In the genomic region with DNA sequence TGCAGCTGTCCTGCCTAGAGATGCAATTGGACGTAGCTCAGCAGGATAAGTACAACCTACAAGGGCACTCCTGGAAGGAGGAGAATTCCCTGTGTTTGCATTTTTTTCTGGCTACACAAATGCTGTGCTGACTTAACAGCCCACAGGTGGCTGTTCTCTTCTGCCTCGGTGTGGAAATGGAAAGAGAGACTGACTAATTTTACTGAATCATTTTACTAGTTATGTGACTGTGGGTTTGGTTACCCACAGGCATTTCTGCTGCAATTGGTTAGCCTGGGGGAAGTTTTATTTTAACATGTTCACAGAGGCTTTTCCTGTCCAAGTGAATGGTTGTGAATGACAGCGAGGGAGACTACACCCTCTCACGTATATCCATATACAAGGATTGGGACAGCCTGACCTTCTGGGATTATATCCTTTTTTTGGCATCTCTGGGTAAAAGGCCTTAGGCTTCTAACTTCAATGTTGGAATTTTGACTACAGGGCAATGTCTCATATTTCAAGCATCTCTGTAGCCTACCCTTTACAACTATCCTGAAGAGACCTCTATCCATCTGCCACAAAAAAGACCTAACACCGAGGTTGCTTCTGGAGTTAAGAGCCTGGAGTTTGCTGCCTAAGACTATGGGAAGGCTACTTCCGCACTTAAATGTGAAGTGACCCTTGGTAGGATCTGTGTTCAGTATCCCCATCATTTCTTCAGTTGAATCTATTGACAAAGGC, we compare ENCODE assay signal across 10 cellular contexts.
DNase-seq lines count a peak whose midpoint lies in the region; ATAC-seq and TF ChIP-seq lines count a peak whose summit lies in the region.
"Had no signal": no experiment of that assay in that cellular context is flagged by ENCODE, and none has a peak within 500 bp of the region (broad histone marks: within the 10 kb centered on the region; RNA-seq: fewer than 3 reads in every experiment).

No MANE protein-coding gene starts in this region.

- DNase-seq in Kasumi-1 (lab: John Stamatoyannopoulos, UW) (peak; percentile 37 to 43), NCI-H1092 treated with DMSO at 0.1 percent for 48 hours (lab: John Stamatoyannopoulos, UW) (no peak), adrenal gland (no peak), vagina (ENCODE audit: extremely low spot score in 2 of 2) (no peak)
- peak; percentile 30 for DNase-seq in activated naive CD8-positive, alpha-beta T cell treated with anti-CD3 and anti-CD28 coated beads, Interleukin-2, amount 10 ng/mL, durations not matched to agents 7 days and 5 days
- peak in 2 of 3 donors; percentile 2 to 10 for DNase-seq in stimulated activated CD4-positive, alpha-beta T cell treated with anti-CD3 and anti-CD28 coated beads, TNF-alpha, amount 100 ng/mL, for 48 hours (ENCODE audit: low read depth in 3 of 3)
- DNase-seq: naive B cell had no signal

- TF ChIP-seq CTCF in adrenal gland (IDR thresholded peaks at IDR 0.05) (no peak), vagina (IDR thresholded peaks at IDR 0.05) (no peak)

- H3K27me3 ChIP-seq in adrenal gland, result no peaks in the 10 kb centered on the region
- no peaks in the 10 kb centered on the region for H3K27me3 ChIP-seq in vagina
- H3K27me3 ChIP-seq: SJSA1 had no signal

- no peaks in the 10 kb centered on the region for H3K9me3 ChIP-seq in adrenal gland (replicated peaks in 1 of 3)
- H3K9me3 ChIP-seq in vagina, result no peaks in the 10 kb centered on the region
- H3K9me3 ChIP-seq: SJSA1 had no signal

- POLR2A ChIA-PET in activated naive CD8-positive, alpha-beta T cell treated with anti-CD3 and anti-CD28 coated beads, Interleukin-2, amount 10 ng/mL, durations not matched to agents 7 days and 5 days (lab: Charles Lee), result no interaction called here

- no peaks in the 10 kb centered on the region for H3K36me3 ChIP-seq in adrenal gland (replicated peaks in 1 of 2)
- H3K36me3 ChIP-seq in vagina, result no peaks in the 10 kb centered on the region
- H3K36me3 ChIP-seq: SJSA1 had no signal

- peak; percentile 73 for ATAC-seq in GM18505 (IDR thresholded peaks at IDR 0.05; ENCODE audit: unreplicated experiment)
- ATAC-seq in GM21786 (IDR thresholded peaks at IDR 0.05; ENCODE audit: unreplicated experiment), result peak; percentile 82
- peak; percentile 89 for ATAC-seq in activated naive CD8-positive, alpha-beta T cell treated with anti-CD3 and anti-CD28 coated beads, Interleukin-2, amount 10 ng/mL, durations not matched to agents 7 days and 5 days (ENCODE audit: low read depth)

- H3K4me3 ChIP-seq in adrenal gland (no peak overlapping the region), vagina (no peak overlapping the region)
- H3K4me3 ChIP-seq: SJSA1 had no signal

- no peaks in the 10 kb centered on the region for H3K27me3 Mint-ChIP-seq in activated naive CD8-positive, alpha-beta T cell treated with anti-CD3 and anti-CD28 coated beads, Interleukin-2, amount 10 ng/mL, durations not matched to agents 7 days and 5 days
- H3K27me3 Mint-ChIP-seq: naive B cell had no signal

- peaks cover 14% of the 10 kb centered on the region for H3K4me1 Mint-ChIP-seq in activated naive CD8-positive, alpha-beta T cell treated with anti-CD3 and anti-CD28 coated beads, Interleukin-2, amount 10 ng/mL, durations not matched to agents 7 days and 5 days

- no peaks in the 10 kb centered on the region for H3K4me1 ChIP-seq in adrenal gland (replicated peaks in 1 of 2)
- peaks cover 11% of the 10 kb centered on the region for H3K4me1 ChIP-seq in vagina

- 77 to 85% (median 80%) methylated on average over 6 of the region's 6 CpGs for WGBS in adrenal gland, 4 donors

- H3K27ac Mint-ChIP-seq in activated naive CD8-positive, alpha-beta T cell treated with anti-CD3 and anti-CD28 coated beads, Interleukin-2, amount 10 ng/mL, durations not matched to agents 7 days and 5 days, result peak overlapping the region; percentile 22
- H3K27ac Mint-ChIP-seq: naive B cell had no signal

- intact Hi-C loops in adrenal gland (cut with DNase I), result no loop called here
- intact Hi-C loops in vagina (cut with DNase I), result no loop called here

- H3K36me3 Mint-ChIP-seq in activated naive CD8-positive, alpha-beta T cell treated with anti-CD3 and anti-CD28 coated beads, Interleukin-2, amount 10 ng/mL, durations not matched to agents 7 days and 5 days, result peaks cover 1% of the 10 kb centered on the region
- H3K36me3 Mint-ChIP-seq: naive B cell had no signal

- H3K27ac ChIP-seq in adrenal gland (no peak overlapping the region), vagina (no peak overlapping the region)
- H3K27ac ChIP-seq: SJSA1 had no signal

- no peak for TF ChIP-seq POLR2A in GM18505 (IDR thresholded peaks at IDR 0.05; ENCODE audit: borderline replicate concordance, extremely low read depth, insufficient read depth, insufficient read length)
- TF ChIP-seq POLR2A in adrenal gland (IDR thresholded peaks at IDR 0.05), result no peak
- TF ChIP-seq POLR2A in vagina (IDR thresholded peaks at IDR 0.05), result no peak

- peak overlapping the region; percentile 18 for H3K4me3 Mint-ChIP-seq in activated naive CD8-positive, alpha-beta T cell treated with anti-CD3 and anti-CD28 coated beads, Interleukin-2, amount 10 ng/mL, durations not matched to agents 7 days and 5 days
- H3K4me3 Mint-ChIP-seq: naive B cell had no signal

- peaks cover 5% of the 10 kb centered on the region for H3K9me3 Mint-ChIP-seq in activated naive CD8-positive, alpha-beta T cell treated with anti-CD3 and anti-CD28 coated beads, Interleukin-2, amount 10 ng/mL, durations not matched to agents 7 days and 5 days

Comparison
In these comparisons a context has a peak if more than half of its experiments do, and no peak if none do; other contexts are left out.
1. DNase-seq: peak in Kasumi-1 (2 of 2), activated naive CD8-positive, alpha-beta T cell treated with anti-CD3 and anti-CD28 coated beads, Interleukin-2, amount 10 ng/mL, durations not matched to agents 7 days and 5 days (single experiment) and stimulated activated CD4-positive, alpha-beta T cell treated with anti-CD3 and anti-CD28 coated beads, TNF-alpha, amount 100 ng/mL, for 48 hours (2 of 3); none in NCI-H1092 treated with DMSO at 0.1 percent for 48 hours (single experiment), adrenal gland (0 of 7) and vagina (0 of 2).
2. Peak in every context shown above with its lines, with median percentiles within 50 percentile points of each other: ATAC-seq.